In the genomic region with DNA sequence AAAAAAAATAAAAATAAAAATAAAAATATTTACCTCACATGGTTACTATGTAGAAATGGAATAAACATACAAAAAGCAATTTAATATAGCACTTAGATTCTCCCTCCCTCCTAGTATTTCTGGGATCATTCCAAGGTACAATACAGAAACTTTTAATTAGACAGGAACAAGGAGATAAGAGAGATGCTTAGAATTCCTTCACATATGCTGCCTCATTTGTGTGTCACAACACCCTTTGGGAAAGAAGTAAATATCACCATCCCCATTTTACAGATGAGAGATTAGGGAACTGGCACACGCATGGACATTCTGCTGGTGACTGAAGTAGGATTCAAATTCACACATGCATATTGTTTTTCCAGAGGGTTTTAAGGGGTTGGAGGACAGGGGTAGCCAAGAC, we compare ENCODE assay signal across 1 cellular context.
TF ChIP-seq lines count a peak whose summit lies in the region.

No MANE protein-coding gene starts in this region.

TF ChIP-seq in SK-N-SH treated with all-trans-retinoic acid at 6 μM for 48 hours, 23 proteins besides CTCF, POLR2A, EP300 and RAD21 (continued from another document):
- TF ChIP-seq, protein P1, sequence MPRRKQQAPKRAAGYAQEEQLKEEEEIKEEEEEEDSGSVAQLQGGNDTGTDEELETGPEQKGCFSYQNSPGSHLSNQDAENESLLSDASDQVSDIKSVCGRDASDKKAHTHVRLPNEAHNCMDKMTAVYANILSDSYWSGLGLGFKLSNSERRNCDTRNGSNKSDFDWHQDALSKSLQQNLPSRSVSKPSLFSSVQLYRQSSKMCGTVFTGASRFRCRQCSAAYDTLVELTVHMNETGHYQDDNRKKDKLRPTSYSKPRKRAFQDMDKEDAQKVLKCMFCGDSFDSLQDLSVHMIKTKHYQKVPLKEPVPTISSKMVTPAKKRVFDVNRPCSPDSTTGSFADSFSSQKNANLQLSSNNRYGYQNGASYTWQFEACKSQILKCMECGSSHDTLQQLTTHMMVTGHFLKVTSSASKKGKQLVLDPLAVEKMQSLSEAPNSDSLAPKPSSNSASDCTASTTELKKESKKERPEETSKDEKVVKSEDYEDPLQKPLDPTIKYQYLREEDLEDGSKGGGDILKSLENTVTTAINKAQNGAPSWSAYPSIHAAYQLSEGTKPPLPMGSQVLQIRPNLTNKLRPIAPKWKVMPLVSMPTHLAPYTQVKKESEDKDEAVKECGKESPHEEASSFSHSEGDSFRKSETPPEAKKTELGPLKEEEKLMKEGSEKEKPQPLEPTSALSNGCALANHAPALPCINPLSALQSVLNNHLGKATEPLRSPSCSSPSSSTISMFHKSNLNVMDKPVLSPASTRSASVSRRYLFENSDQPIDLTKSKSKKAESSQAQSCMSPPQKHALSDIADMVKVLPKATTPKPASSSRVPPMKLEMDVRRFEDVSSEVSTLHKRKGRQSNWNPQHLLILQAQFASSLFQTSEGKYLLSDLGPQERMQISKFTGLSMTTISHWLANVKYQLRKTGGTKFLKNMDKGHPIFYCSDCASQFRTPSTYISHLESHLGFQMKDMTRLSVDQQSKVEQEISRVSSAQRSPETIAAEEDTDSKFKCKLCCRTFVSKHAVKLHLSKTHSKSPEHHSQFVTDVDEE (CRISPR knock-in tag; IDR thresholded peaks at IDR 0.05) = no peak
- TF ChIP-seq ZNF8 (CRISPR knock-in tag; IDR thresholded peaks at IDR 0.05) (no peak), PPARA (CRISPR knock-in tag; IDR thresholded peaks at IDR 0.05; ENCODE audit: borderline replicate concordance) (no peak)
